In the genomic region with DNA sequence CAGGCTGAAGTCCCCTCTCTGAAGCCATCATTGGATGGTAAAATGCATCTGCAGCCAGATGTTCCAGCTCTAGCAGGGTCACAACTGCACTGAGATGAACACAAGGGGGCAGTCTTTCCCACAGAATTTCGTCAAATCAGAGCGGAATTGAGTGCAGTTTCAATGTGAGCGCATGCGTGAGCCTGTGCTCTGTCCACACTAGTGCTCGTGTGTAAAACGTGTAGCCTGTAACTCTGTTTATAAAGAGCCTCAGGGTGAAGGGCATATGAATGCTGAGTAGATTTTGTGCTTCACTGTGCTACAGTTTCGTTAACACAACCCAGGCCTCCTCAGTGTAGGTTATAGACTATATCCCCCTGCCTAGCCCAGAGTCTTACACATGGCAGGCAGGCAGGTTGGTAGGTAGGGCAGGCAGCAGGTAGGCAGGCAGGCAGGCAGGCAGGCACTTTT, we compare ENCODE assay signal across 8 cellular contexts.
DNase-seq lines count a peak whose midpoint lies in the region; ATAC-seq, FAIRE-seq and TF ChIP-seq lines count a peak whose summit lies in the region.

No MANE protein-coding gene starts in this region.

- no peak for TF ChIP-seq EP300 in upper lobe of left lung (IDR thresholded peaks at IDR 0.05)

- no peak overlapping the region for H3K9ac ChIP-seq in HUES64 (ENCODE audit: low read depth, low read length)

- ATAC-seq in GM21529 (IDR thresholded peaks at IDR 0.05; ENCODE audit: unreplicated experiment): peak; percentile 98
- ATAC-seq in activated T-helper 17 cell treated with anti-CD3 and anti-CD28 coated beads, Interleukin-2, amount 50 U/mL, for 72 hours (replicated peaks): peak; percentile 99
- ATAC-seq in pancreas: peak; percentile 99 to 100 (median 100)
- peak; percentile 90 to 97 for ATAC-seq in upper lobe of left lung (ENCODE audit: low FRiP score in 2 of 2)

- H3K36me3 Mint-ChIP-seq in activated T-helper 17 cell treated with anti-CD3 and anti-CD28 coated beads, Interleukin-2, amount 50 U/mL, for 72 hours (ENCODE audit: low read depth): no peaks in the 10 kb centered on the region

- no peaks in the 10 kb centered on the region for H3K9me3 Mint-ChIP-seq in activated T-helper 17 cell treated with anti-CD3 and anti-CD28 coated beads, Interleukin-2, amount 50 U/mL, for 72 hours

- H3K4me3 ChIP-seq in HUES64 (ENCODE audit: low read length) (peak overlapping the region; percentile 40), pancreas (peak overlapping the region in 1 of 4 donors; percentile 11), upper lobe of left lung (no peak overlapping the region)

- TF ChIP-seq CTCF in pancreas (IDR thresholded peaks at IDR 0.05) (peak; percentile 68 to 81 (median 77)), upper lobe of left lung (IDR thresholded peaks at IDR 0.05) (peak; percentile 59 to 86 (median 73))

- no peak for TF ChIP-seq POLR2A in upper lobe of left lung (IDR thresholded peaks at IDR 0.05)

- DNase-seq in EL: peak; percentile 77
- DNase-seq in RPMI7951 (ENCODE audit: low read depth): peak; percentile 74
- peak; percentile 16 to 39 for DNase-seq in frontal cortex (ENCODE audit: low spot score in 2 of 2)
- peak in 5 of 6 donors; percentile 60 to 84 (median 76) for DNase-seq in pancreas
- peak in 1 of 2 donors; percentile 74 for DNase-seq in upper lobe of left lung

- H3K27ac ChIP-seq in HUES64 (ENCODE audit: low read depth, low read length): no peak overlapping the region
- H3K27ac ChIP-seq in pancreas: no peak overlapping the region
- no peak overlapping the region for H3K27ac ChIP-seq in upper lobe of left lung

- H3K36me3 ChIP-seq in HUES64 (ENCODE audit: insufficient read depth, low read length) (no peaks in the 10 kb centered on the region), pancreas (no peaks in the 10 kb centered on the region), upper lobe of left lung (no peaks in the 10 kb centered on the region)

- peak overlapping the region; percentile 39 for H3K27ac Mint-ChIP-seq in activated T-helper 17 cell treated with anti-CD3 and anti-CD28 coated beads, Interleukin-2, amount 50 U/mL, for 72 hours

- H3K4me1 Mint-ChIP-seq in activated T-helper 17 cell treated with anti-CD3 and anti-CD28 coated beads, Interleukin-2, amount 50 U/mL, for 72 hours: no peaks in the 10 kb centered on the region

- peaks cover 11% of the 10 kb centered on the region for H3K27me3 Mint-ChIP-seq in activated T-helper 17 cell treated with anti-CD3 and anti-CD28 coated beads, Interleukin-2, amount 50 U/mL, for 72 hours

- no peaks in the 10 kb centered on the region for H3K4me1 ChIP-seq in HUES64 (ENCODE audit: insufficient read depth, low read length)
- H3K4me1 ChIP-seq in pancreas: no peaks in the 10 kb centered on the region
- peaks cover 0 to 5% (median 0%) of the 10 kb centered on the region in 4 donors for H3K4me1 ChIP-seq in upper lobe of left lung

- H3K9me3 ChIP-seq in HUES64 (ENCODE audit: insufficient read depth, low read depth, low read length) (no peaks in the 10 kb centered on the region), pancreas (no peaks in the 10 kb centered on the region), upper lobe of left lung (no peaks in the 10 kb centered on the region)

- WGBS in HUES64: 5% methylated on average over 6 of the region's 7 CpGs
- WGBS in pancreas, 2 donors: 2 to 11% methylated on average over 7 of the region's 7 CpGs
- 0 to 3% methylated on average over 7 of the region's 7 CpGs for WGBS in upper lobe of left lung, 2 donors

- peak overlapping the region; percentile 61 for H3K4me3 Mint-ChIP-seq in activated T-helper 17 cell treated with anti-CD3 and anti-CD28 coated beads, Interleukin-2, amount 50 U/mL, for 72 hours

- no peaks in the 10 kb centered on the region for H3K27me3 ChIP-seq in HUES64 (ENCODE audit: insufficient read depth, low read length)
- no peaks in the 10 kb centered on the region for H3K27me3 ChIP-seq in pancreas
- H3K27me3 ChIP-seq in upper lobe of left lung: no peaks in the 10 kb centered on the region

- intact Hi-C loops in pancreas (cut with DNase I): no loop called here

- FAIRE-seq in frontal cortex (lab: Jason Lieb, UNC): no peak
- FAIRE-seq in pancreas (lab: Jason Lieb, UNC): no peak
